In the genomic region with DNA sequence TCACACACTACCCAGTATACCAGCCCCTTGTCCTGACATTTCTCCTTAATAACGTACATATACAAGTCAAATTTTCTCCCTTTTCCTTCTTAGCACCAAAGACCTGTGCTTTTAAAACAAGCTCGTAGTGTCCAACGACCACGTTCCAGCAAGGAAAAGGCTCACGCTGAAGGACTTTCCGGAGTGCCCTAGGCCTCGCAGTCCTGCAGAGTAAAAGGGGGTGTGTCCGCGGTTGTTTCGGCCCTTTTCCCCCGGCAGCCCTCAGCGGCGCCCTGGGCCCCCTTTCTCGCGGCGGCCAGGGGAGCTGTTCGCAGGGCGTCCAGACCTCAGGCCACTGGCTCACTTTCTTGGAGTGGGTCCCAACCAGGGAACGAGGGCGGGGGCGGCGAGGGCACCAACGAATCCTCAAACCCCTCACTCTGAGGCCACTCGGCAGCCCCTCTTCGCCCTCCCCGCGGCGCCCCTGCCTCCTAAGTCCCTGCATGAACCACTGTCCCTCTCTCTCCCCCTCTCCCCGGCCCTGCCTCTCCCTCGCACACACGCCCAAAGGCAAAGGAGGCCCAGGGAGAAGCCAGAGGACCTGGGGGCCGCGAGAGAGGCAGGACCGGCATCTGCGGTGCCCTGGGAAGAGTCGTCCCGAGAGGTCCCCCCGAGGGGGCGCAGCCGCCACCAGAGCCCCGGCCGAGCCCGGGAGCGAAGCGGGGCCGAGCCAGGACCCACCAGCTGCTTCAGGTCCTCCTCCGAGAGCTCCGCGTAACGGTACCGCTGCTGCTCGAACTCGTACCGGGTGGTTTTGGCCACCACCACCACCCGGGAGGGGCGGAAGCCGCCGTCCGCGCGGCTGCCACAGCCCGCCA, we compare ENCODE assay signal across 8 cellular contexts. TPM values are rescaled to one million over a fixed set of nuclear protein-coding genes. Genes with fewer than 3 reads are reported as not detected.
DNase-seq lines count a peak whose midpoint lies in the region; ATAC-seq and TF ChIP-seq lines count a peak whose summit lies in the region.

No MANE protein-coding gene starts in this region.

- no peaks in the 10 kb centered on the region for H3K36me3 ChIP-seq in CD8-positive, alpha-beta T cell (ENCODE audit: insufficient read depth, low read length)
- H3K36me3 ChIP-seq in PC-3 (ENCODE audit: low read depth, low read length) (no peaks in the 10 kb centered on the region), suprapubic skin (no peaks in the 10 kb centered on the region)

- no peak for TF ChIP-seq EP300 in suprapubic skin (IDR thresholded peaks at IDR 0.05)

- H3K36me3 Mint-ChIP-seq in CD8-positive, alpha-beta T cell = no peaks in the 10 kb centered on the region
- H3K36me3 Mint-ChIP-seq in natural killer cell treated with Interleukin-12 subunit alpha and Interleukin-12 subunit beta and Interleukin-15 and Interleukin-18, amount 100 ng/mL, for 72 hours = no peaks in the 10 kb centered on the region

- H4K20me1 ChIP-seq in PC-3 (ENCODE audit: low read length) = no peaks in the 10 kb centered on the region

- peak overlapping the region; percentile 81 for H3K4me3 Mint-ChIP-seq in CD8-positive, alpha-beta T cell
- peak overlapping the region; percentile 75 for H3K4me3 Mint-ChIP-seq in natural killer cell treated with Interleukin-12 subunit alpha and Interleukin-12 subunit beta and Interleukin-15 and Interleukin-18, amount 100 ng/mL, for 72 hours

- H3K4me3 ChIP-seq in CD8-positive, alpha-beta T cell (ENCODE audit: low read depth, low read length) = peak overlapping the region; percentile 65
- H3K4me3 ChIP-seq in PC-3 (ENCODE audit: low read length) = peak overlapping the region; percentile 75
- H3K4me3 ChIP-seq in fibroblast of villous mesenchyme (ENCODE audit: low read depth, low read length) = peak overlapping the region; percentile 84
- peak overlapping the region; percentile 89 for H3K4me3 ChIP-seq in suprapubic skin

- BruUV-seq in PC-3 (replicated peaks; lab: Mats Ljungman, UMichigan) = no TSS peak

- TF ChIP-seq POLR2A in suprapubic skin (IDR thresholded peaks at IDR 0.05) = no peak

- POLR2A ChIA-PET in CD8-positive, alpha-beta T cell (lab: Charles Lee) = interaction anchor here (0.8 to 3.2 kb wide), 7 partner anchors 11 to 1311 kb away, joined by 3 to 43 read pairs (median 5); a partner anchor contains a TSS
- POLR2A ChIA-PET in PC-3 (lab: Charles Lee; ENCODE audit: unreplicated experiment) = interaction anchor here (0.7 kb wide), 1 partner anchor 10 kb away, joined by 4 read pairs; no protein-coding TSS in a partner anchor

- peaks cover 49% of the 10 kb centered on the region for H3K4me1 Mint-ChIP-seq in CD8-positive, alpha-beta T cell (ENCODE audit: low read depth)
- H3K4me1 Mint-ChIP-seq in natural killer cell treated with Interleukin-12 subunit alpha and Interleukin-12 subunit beta and Interleukin-15 and Interleukin-18, amount 100 ng/mL, for 72 hours (ENCODE audit: low read depth in 2 of 2) = peaks cover 23 to 39% of the 10 kb centered on the region in 2 donors

- no peaks in the 10 kb centered on the region for H3K9me2 ChIP-seq in PC-3 (replicated peaks; ENCODE audit: low read length)

- no peak for TF ChIP-seq CTCF in CD8-positive, alpha-beta T cell (IDR thresholded peaks at IDR 0.05)
- TF ChIP-seq CTCF in PC-3 (conservative IDR thresholded peaks at IDR 0.05; ENCODE audit: low read depth, low read length) (no peak), fibroblast of villous mesenchyme (IDR thresholded peaks at IDR 0.05; ENCODE audit: insufficient read depth, low read depth, low read length) (no peak), suprapubic skin (IDR thresholded peaks at IDR 0.05) (no peak)

- H3K4me1 ChIP-seq in CD8-positive, alpha-beta T cell (ENCODE audit: insufficient read depth, low read length) = peaks cover 22% of the 10 kb centered on the region
- H3K4me1 ChIP-seq in PC-3 (ENCODE audit: insufficient read depth, low read length) (peaks cover 38% of the 10 kb centered on the region), suprapubic skin (peaks cover 31% of the 10 kb centered on the region)

- H3K27ac Mint-ChIP-seq in CD8-positive, alpha-beta T cell = peak overlapping the region; percentile 80
- peak overlapping the region; percentile 4 to 87 for H3K27ac Mint-ChIP-seq in natural killer cell treated with Interleukin-12 subunit alpha and Interleukin-12 subunit beta and Interleukin-15 and Interleukin-18, amount 100 ng/mL, for 72 hours

- H3K27me3 Mint-ChIP-seq in CD8-positive, alpha-beta T cell (ENCODE audit: low read depth) = no peaks in the 10 kb centered on the region
- H3K27me3 Mint-ChIP-seq in natural killer cell treated with Interleukin-12 subunit alpha and Interleukin-12 subunit beta and Interleukin-15 and Interleukin-18, amount 100 ng/mL, for 72 hours = no peaks in the 10 kb centered on the region

- DNase-seq in CD8-positive, alpha-beta T cell = peak in 5 of 7 experiments; percentile 10 to 28 (median 12)
- DNase-seq in PC-3 (peak; percentile 61), fibroblast of villous mesenchyme (ENCODE audit: low read depth) (peak; percentile 71), suprapubic skin (ENCODE audit: low spot score in 2 of 2) (peak; percentile 80 to 83)
- peak; percentile 71 for DNase-seq in activated effector memory CD4-positive, alpha-beta T cell treated with anti-CD3 and anti-CD28 coated beads, Interleukin-2, amount 50 U/mL, for 16 hours
- DNase-seq in natural killer cell treated with Interleukin-12 subunit alpha and Interleukin-12 subunit beta and Interleukin-15 and Interleukin-18, amount 100 ng/mL, for 72 hours (ENCODE audit: low spot score) = peak; percentile 75

- no peaks in the 10 kb centered on the region for H3K9me3 ChIP-seq in CD8-positive, alpha-beta T cell (ENCODE audit: low read length)
- H3K9me3 ChIP-seq in PC-3 (ENCODE audit: low read length) (no peaks in the 10 kb centered on the region), suprapubic skin (no peaks in the 10 kb centered on the region)

- no peaks in the 10 kb centered on the region for H3K9me3 Mint-ChIP-seq in CD8-positive, alpha-beta T cell
- no peaks in the 10 kb centered on the region for H3K9me3 Mint-ChIP-seq in natural killer cell treated with Interleukin-12 subunit alpha and Interleukin-12 subunit beta and Interleukin-15 and Interleukin-18, amount 100 ng/mL, for 72 hours

- H3K9ac ChIP-seq in PC-3 (ENCODE audit: low read length) = peak overlapping the region; percentile 84

- no peaks in the 10 kb centered on the region for H3F3A ChIP-seq in PC-3 (ENCODE audit: low read length, unreplicated experiment)

- intact Hi-C loops in CD8-positive, alpha-beta T cell (cut with DNase I, micrococcal nuclease) = loop anchor here (2.0 to 10.0 kb wide), 7 partner anchors 90 to 1404 kb away; a partner anchor contains a TSS
- intact Hi-C loops in PC-3 (cut with micrococcal nuclease) = loop anchor here (2.0 to 5.0 kb wide), 3 partner anchors 39 to 162 kb away; a partner anchor contains a TSS

- no peaks in the 10 kb centered on the region for H3K27me3 ChIP-seq in CD8-positive, alpha-beta T cell (ENCODE audit: insufficient read depth, low read length)
- H3K27me3 ChIP-seq in PC-3 (ENCODE audit: low read length) (no peaks in the 10 kb centered on the region), suprapubic skin (no peaks in the 10 kb centered on the region)

- peak overlapping the region; percentile 70 for H2AFZ ChIP-seq in PC-3 (ENCODE audit: low read length)

- no peak for ATAC-seq in CD8-positive, alpha-beta T cell
- ATAC-seq in GM19438 (IDR thresholded peaks at IDR 0.05; ENCODE audit: low read depth, unreplicated experiment) (peak; percentile 29), HG03520 (IDR thresholded peaks at IDR 0.05; ENCODE audit: unreplicated experiment) (peak; percentile 24), PC-3 (peak; percentile 40)
- ATAC-seq in natural killer cell treated with Interleukin-12 subunit alpha and Interleukin-12 subunit beta and Interleukin-15 and Interleukin-18, amount 100 ng/mL, for 72 hours = no peak

- H3K27ac ChIP-seq in CD8-positive, alpha-beta T cell (ENCODE audit: low read depth, low read length) = peak overlapping the region; percentile 87
- peak overlapping the region; percentile 40 for H3K27ac ChIP-seq in PC-3 (ENCODE audit: low read length)
- H3K27ac ChIP-seq in suprapubic skin = peak overlapping the region; percentile 95

- CTCF ChIA-PET in CD8-positive, alpha-beta T cell (lab: Charles Lee) = interaction anchor here (0.8 to 2.1 kb wide), 9 partner anchors 8 to 95 kb away, joined by 3 to 7 read pairs (median 4); a partner anchor contains a TSS
- CTCF ChIA-PET in PC-3 (lab: Charles Lee) = interaction anchor here (0.5 to 2.7 kb wide), 7 partner anchors 11 to 674 kb away, joined by 3 to 18 read pairs (median 3); no protein-coding TSS in a partner anchor

- peak overlapping the region; percentile 89 for H3K4me2 ChIP-seq in PC-3 (ENCODE audit: low read length)

- 0% methylated on average over 18 of the region's 62 CpGs for WGBS in suprapubic skin

- H3K79me2 ChIP-seq in PC-3 (ENCODE audit: low read length) = peaks cover 53% of the 10 kb centered on the region

RNA-seq across cellular contexts. Expression of a gene that starts 0.7 kb away (rescaled TPM):
- 10 to 100 TPM; 11.1 to 12.3 TPM for total RNA-seq in CD8-positive, alpha-beta T cell
- total RNA-seq in PC-3 (2014; rRNA removed) (17.7 and 22.9 TPM in 2 replicates), fibroblast of villous mesenchyme (21.9 and 36.3 TPM in 2 replicates), suprapubic skin (10 to 100 TPM; 12.3 to 18.4 (median 15.7) TPM)
- 10 to 100 TPM; 13.1 to 19.6 TPM for total RNA-seq in natural killer cell treated with Interleukin-12 subunit alpha and Interleukin-12 subunit beta and Interleukin-15 and Interleukin-18, amount 100 ng/mL, for 72 hours

Comparison
In these comparisons a context has a peak if more than half of its experiments do, and no peak if none do; other contexts are left out.
1. ATAC-seq: peak in GM19438 (single experiment), HG03520 (single experiment) and PC-3 (single experiment); none in CD8-positive, alpha-beta T cell (single experiment) and natural killer cell treated with Interleukin-12 subunit alpha and Interleukin-12 subunit beta and Interleukin-15 and Interleukin-18, amount 100 ng/mL, for 72 hours (0 of 2).
2. DNase-seq: peak in every context shown above with its lines; median percentile 82 in suprapubic skin; 75 in natural killer cell treated with Interleukin-12 subunit alpha and Interleukin-12 subunit beta and Interleukin-15 and Interleukin-18, amount 100 ng/mL, for 72 hours; 71 in activated effector memory CD4-positive, alpha-beta T cell treated with anti-CD3 and anti-CD28 coated beads, Interleukin-2, amount 50 U/mL, for 16 hours; 71 in fibroblast of villous mesenchyme; 61 in PC-3; 12 in CD8-positive, alpha-beta T cell.
3. H3K27ac ChIP-seq: peak in every context shown above with its lines; median percentile 95 in suprapubic skin; 87 in CD8-positive, alpha-beta T cell; 40 in PC-3.
4. Peak in every context shown above with its lines, with median percentiles within 50 percentile points of each other: H3K4me3 ChIP-seq.